15 cellular contexts compared by ENCODE assay signal in genomic region chr10:100713049-100713858, GRCh38. TPM values are rescaled to one million over a fixed set of nuclear protein-coding genes. Genes with fewer than 3 reads are reported as not detected.
DNase-seq lines count a peak whose midpoint lies in the region; ATAC-seq, FAIRE-seq and TF ChIP-seq lines count a peak whose summit lies in the region.
"Had no signal": no experiment of that assay in that cellular context is flagged by ENCODE, and none has a peak within 500 bp of the region (broad histone marks: within the 10 kb centered on the region; RNA-seq: fewer than 3 reads in every experiment).

No MANE protein-coding gene starts in this region.

- POLR2A ChIA-PET in HEK293 (lab: Yijun Ruan, JAX), result no interaction called here

- CTCF ChIA-PET in HEK293 (lab: Yijun Ruan, JAX), result interaction anchor here (0.5 kb wide), 1 partner anchor 151 kb away, joined by 3 read pairs; no protein-coding TSS in a partner anchor

- H3K4me1 ChIP-seq in HEK293 (ENCODE audit: control insufficient read depth, insufficient read depth, low read length) (peaks cover 3% of the 10 kb centered on the region; the same call in 1 of the 2 replicates), hepatocyte (ENCODE audit: insufficient read depth) (peaks cover 8% of the 10 kb centered on the region), neural progenitor cell (peaks cover 8% of the 10 kb centered on the region)
- H3K4me1 ChIP-seq: foreskin keratinocyte had no signal

- TF ChIP-seq CTCF in HEK293 (tag by site-specific recombination; IDR thresholded peaks at IDR 0.05), result no peak
- no peak for TF ChIP-seq CTCF in hepatocyte (IDR thresholded peaks at IDR 0.05; ENCODE audit: poor library complexity)
- no peak for TF ChIP-seq CTCF in neural progenitor cell (IDR thresholded peaks at IDR 0.05)

- peaks cover 2% of the 10 kb centered on the region for H3K36me3 Mint-ChIP-seq in neural progenitor cell
- H3K36me3 Mint-ChIP-seq in natural killer cell treated with Interleukin-12 subunit alpha and Interleukin-12 subunit beta and Interleukin-15 and Interleukin-18, amount 100 ng/mL, for 72 hours, result peaks cover 6% of the 10 kb centered on the region

- WGBS in hepatocyte (ENCODE audit: low lambda C conversion rate, missing lambda C conversion rate), result 21% methylated on average over 16 of the region's 37 CpGs

- H3K9ac ChIP-seq in neural progenitor cell, result no peak overlapping the region

- H2AFZ ChIP-seq in hepatocyte, result peak overlapping the region; percentile 31
- H2AFZ ChIP-seq in neural progenitor cell (replicated peaks), result no peak overlapping the region

- no peak overlapping the region; the same call in 1 of the 2 replicates for H3K4me3 ChIP-seq in HEK293 (ENCODE audit: low read depth, low read length)
- no peak overlapping the region for H3K4me3 ChIP-seq in hepatocyte
- H3K4me3 ChIP-seq in neural progenitor cell, result peak overlapping the region; percentile 20

- peaks cover 7% of the 10 kb centered on the region for H3F3A ChIP-seq in neural progenitor cell (ENCODE audit: low read depth)

- H4K20me1 ChIP-seq in hepatocyte (ENCODE audit: insufficient read depth, poor library complexity, severe bottlenecking) (no peaks in the 10 kb centered on the region), neural progenitor cell (ENCODE audit: low read depth) (peaks cover 76% of the 10 kb centered on the region)

- no peaks in the 10 kb centered on the region for H3K9me2 ChIP-seq in hepatocyte (replicated peaks; ENCODE audit: insufficient read depth)

- no peak overlapping the region for H3K4me3 Mint-ChIP-seq in neural progenitor cell
- H3K4me3 Mint-ChIP-seq in natural killer cell treated with Interleukin-12 subunit alpha and Interleukin-12 subunit beta and Interleukin-15 and Interleukin-18, amount 100 ng/mL, for 72 hours, result no peak overlapping the region

- TF ChIP-seq POLR2A in GM12891 (IDR thresholded peaks at IDR 0.05; ENCODE audit: low read depth, low read length), result no peak

- H3K27ac ChIP-seq in HEK293 (ENCODE audit: extremely low read depth, low read depth, low read length), result no peak overlapping the region
- H3K27ac ChIP-seq in hepatocyte, result no peak overlapping the region
- H3K27ac ChIP-seq in neural progenitor cell, result no peak overlapping the region
- H3K27ac ChIP-seq: foreskin keratinocyte, tibial nerve had no signal

- ATAC-seq in natural killer cell treated with Interleukin-12 subunit alpha and Interleukin-12 subunit beta and Interleukin-15 and Interleukin-18, amount 100 ng/mL, for 72 hours, result no peak
- ATAC-seq: foreskin keratinocyte had no signal

- peaks cover 10% of the 10 kb centered on the region for H3K9me3 Mint-ChIP-seq in neural progenitor cell
- H3K9me3 Mint-ChIP-seq in natural killer cell treated with Interleukin-12 subunit alpha and Interleukin-12 subunit beta and Interleukin-15 and Interleukin-18, amount 100 ng/mL, for 72 hours, result no peaks in the 10 kb centered on the region

- H3K36me3 ChIP-seq in HEK293 (ENCODE audit: control insufficient read depth in 2 of 2, insufficient read depth in 1 of 2, low read length in 2 of 2), result no peaks in the 10 kb centered on the region
- H3K36me3 ChIP-seq in hepatocyte (replicated peaks; ENCODE audit: insufficient read depth, low read depth), result no peaks in the 10 kb centered on the region
- H3K36me3 ChIP-seq in neural progenitor cell, result no peaks in the 10 kb centered on the region
- H3K36me3 ChIP-seq: tibial nerve had no signal

- H3K9me3 ChIP-seq in HEK293 (ENCODE audit: control insufficient read depth, insufficient read depth, low read depth, low read length) (no peaks in the 10 kb centered on the region), hepatocyte (ENCODE audit: low read depth) (no peaks in the 10 kb centered on the region), neural progenitor cell (ENCODE audit: low read depth) (no peaks in the 10 kb centered on the region)
- H3K9me3 ChIP-seq: tibial nerve had no signal

- FAIRE-seq in GM12891 (lab: Jason Lieb, UNC), result no peak
- FAIRE-seq: D721Med had no signal

- H3K79me2 ChIP-seq in hepatocyte, result no peaks in the 10 kb centered on the region
- H3K79me2 ChIP-seq in neural progenitor cell (ENCODE audit: low read depth), result no peaks in the 10 kb centered on the region

- DNase-seq in D341Med (ENCODE audit: low spot score) (peak; percentile 60), hepatocyte (ENCODE audit: low spot score) (no peak), neural progenitor cell (ENCODE audit: low spot score) (peak; percentile 24), A172 (ENCODE audit: low spot score) (no peak), GM12891 (ENCODE audit: insufficient read length, low spot score) (no peak)
- DNase-seq in natural killer cell treated with Interleukin-12 subunit alpha and Interleukin-12 subunit beta and Interleukin-15 and Interleukin-18, amount 100 ng/mL, for 72 hours (ENCODE audit: low spot score), result no peak
- DNase-seq: foreskin keratinocyte, NCI-H345, T1000 had no signal

- peaks cover 80% of the 10 kb centered on the region for H3K27me3 Mint-ChIP-seq in neural progenitor cell (ENCODE audit: insufficient read depth, low read depth)
- peaks cover 59 to 81% of the 10 kb centered on the region in 2 donors for H3K27me3 Mint-ChIP-seq in natural killer cell treated with Interleukin-12 subunit alpha and Interleukin-12 subunit beta and Interleukin-15 and Interleukin-18, amount 100 ng/mL, for 72 hours

- H3K27me3 ChIP-seq in hepatocyte (peaks cover 99% of the 10 kb centered on the region), neural progenitor cell (peaks cover 100% of the 10 kb centered on the region)

- H3K27ac Mint-ChIP-seq in neural progenitor cell, result no peak overlapping the region
- H3K27ac Mint-ChIP-seq in natural killer cell treated with Interleukin-12 subunit alpha and Interleukin-12 subunit beta and Interleukin-15 and Interleukin-18, amount 100 ng/mL, for 72 hours, result no peak overlapping the region

- peaks cover 10% of the 10 kb centered on the region for H3K4me1 Mint-ChIP-seq in neural progenitor cell
- H3K4me1 Mint-ChIP-seq in natural killer cell treated with Interleukin-12 subunit alpha and Interleukin-12 subunit beta and Interleukin-15 and Interleukin-18, amount 100 ng/mL, for 72 hours (ENCODE audit: low read depth in 2 of 2), result peaks cover 6 to 9% of the 10 kb centered on the region in 2 donors

- H3K4me2 ChIP-seq in hepatocyte, result peak overlapping the region; percentile 78
- H3K4me2 ChIP-seq in neural progenitor cell, result peak overlapping the region; percentile 67

TF ChIP-seq in HEK293, 187 proteins besides CTCF, POLR2A, EP300 and RAD21:
- TF ChIP-seq ZNF843 (tag by site-specific recombination; IDR thresholded peaks at IDR 0.05) (no peak), ZNF341 (tag by site-specific recombination; IDR thresholded peaks at IDR 0.05; ENCODE audit: low read depth) (peak; percentile 47), ZBTB20 (tag by site-specific recombination; IDR thresholded peaks at IDR 0.05) (no peak), ZNF335 (tag by site-specific recombination; conservative IDR thresholded peaks at IDR 0.05) (peak; percentile 66)

TF ChIP-seq in GM12891, 5 proteins besides CTCF, POLR2A, EP300 and RAD21:
- TF ChIP-seq TAF1 (IDR thresholded peaks at IDR 0.05; ENCODE audit: low read depth, low read length) (no peak), POLR2AphosphoS5 (IDR thresholded peaks at IDR 0.05; ENCODE audit: low read depth, low read length) (no peak), SPI1 (IDR thresholded peaks at IDR 0.05; ENCODE audit: low read depth, low read length) (no peak)

RNA-seq across cellular contexts. Expression of gene PAX2, which starts 32.1 kb away (rescaled TPM):
- total RNA-seq in hepatocyte, result not detected in 2 replicates
- not detected in 2 replicates for polyA plus RNA-seq in hepatocyte
- 0.06 and 0.34 TPM in 2 replicates for total RNA-seq in neural progenitor cell (ENCODE audit: low replicate concordance)
- total RNA-seq in A172 (2014; rRNA removed; shearing (Covaris generic)), result 0.07 TPM in 1 of 2 replicates, not detected in the other
- not detected for polyA plus RNA-seq in GM12891 (2012; ENCODE audit: low read depth, missing spikeins)
- total RNA-seq in natural killer cell treated with Interleukin-12 subunit alpha and Interleukin-12 subunit beta and Interleukin-15 and Interleukin-18, amount 100 ng/mL, for 72 hours, result not detected
- total RNA-seq: dermis microvascular lymphatic vessel endothelial cell, foreskin keratinocyte, lung microvascular endothelial cell, RPMI7951, tibial nerve had no signal
- polyA plus RNA-seq: foreskin keratinocyte had no signal

Comparison
In these comparisons a context has a peak if more than half of its experiments do, and no peak if none do; other contexts are left out.
1. DNase-seq: peak in D341Med (single experiment) and neural progenitor cell (single experiment); none in hepatocyte (single experiment), A172 (single experiment), GM12891 (single experiment) and natural killer cell treated with Interleukin-12 subunit alpha and Interleukin-12 subunit beta and Interleukin-15 and Interleukin-18, amount 100 ng/mL, for 72 hours (single experiment).